ENCODE assay signal across 24 cellular contexts in genomic region chr3:65734792-65735191, GRCh38.
"Had no signal": no experiment of that assay in that cellular context is flagged by ENCODE, and none has a peak within 500 bp of the region (broad histone marks: within the 10 kb centered on the region; RNA-seq: fewer than 3 reads in every experiment).

No MANE protein-coding gene starts in this region.

- H3K36me3 ChIP-seq: esophagus muscularis mucosa, gastroesophageal sphincter, heart left ventricle, lower lobe of right lung had no signal

- H2AFZ ChIP-seq: hepatocyte had no signal

- H3K27ac ChIP-seq: coronary artery, dorsolateral prefrontal cortex, esophagus muscularis mucosa, foreskin keratinocyte, gastroesophageal sphincter, heart left ventricle, hepatocyte, lower lobe of right lung had no signal

- H3K9me3 ChIP-seq: esophagus muscularis mucosa, gastroesophageal sphincter, heart left ventricle, lower lobe of right lung had no signal

- H3K27me3 ChIP-seq: dorsolateral prefrontal cortex, esophagus muscularis mucosa, foreskin keratinocyte, gastroesophageal sphincter, heart left ventricle, hepatocyte had no signal

- DNase-seq: dermis blood vessel endothelial cell; dorsolateral prefrontal cortex; effector CD4-positive, alpha-beta T cell; effector memory CD4-positive, alpha-beta T cell; foreskin keratinocyte; heart left ventricle; hypothalamus; immature natural killer cell; islet precursor cell; kidney; kidney glomerular epithelial cell; left colon; left ventricle myocardium superior; lower lobe of right lung; mesenchymal stem cell; naive thymus-derived CD4-positive, alpha-beta T cell had no signal

- FAIRE-seq: colon, endothelial cell of umbilical vein, frontal cortex, kidney had no signal

- H3K4me3 ChIP-seq: coronary artery, dorsolateral prefrontal cortex, esophagus muscularis mucosa, gastroesophageal sphincter, heart left ventricle, hepatocyte, lower lobe of right lung had no signal

- ATAC-seq: foreskin keratinocyte; gastroesophageal sphincter; heart left ventricle; left colon; left lobe of liver; left ventricle myocardium superior; lower lobe of right lung; naive thymus-derived CD4-positive, alpha-beta T cell had no signal

- H3K4me1 ChIP-seq: foreskin keratinocyte had no signal

- H3K4me2 ChIP-seq: hepatocyte had no signal
